In genomic region chr2:68650645-68651044, GRCh38 we compare ENCODE assay signal across 17 cellular contexts. TPM values are rescaled to one million over a fixed set of nuclear protein-coding genes. Genes with fewer than 3 reads are reported as not detected.
DNase-seq lines count a peak whose midpoint lies in the region; ATAC-seq and TF ChIP-seq lines count a peak whose summit lies in the region.
"Had no signal": no experiment of that assay in that cellular context is flagged by ENCODE, and none has a peak within 500 bp of the region (broad histone marks: within the 10 kb centered on the region; RNA-seq: fewer than 3 reads in every experiment).

No MANE protein-coding gene starts in this region.

- DNase-seq in stimulated activated naive CD8-positive, alpha-beta T cell treated with anti-CD3 and anti-CD28 coated beads, Interleukin-15, amount 100 ng/mL, for 72 hours = no peak
- no peak for DNase-seq in activated naive CD8-positive, alpha-beta T cell treated with anti-CD3 and anti-CD28 coated beads, Interleukin-2, amount 10 ng/mL, durations not matched to agents 7 days and 5 days
- DNase-seq in endothelial cell (ENCODE audit: low spot score) (no peak), NCI-H774 (lab: John Stamatoyannopoulos, UW) (no peak), islet precursor cell (no peak)
- DNase-seq: C1 segment of cervical spinal cord; Calu3; CD4-positive, alpha-beta memory T cell; COR-L47; DMS53; DMS79 treated with DMSO at 0.1 percent for 48 hours; GF-D8; GOT3; HFFc6 had no signal

- H3K27me3 Mint-ChIP-seq in stimulated activated naive CD8-positive, alpha-beta T cell treated with anti-CD3 and anti-CD28 coated beads, Interleukin-15, Interleukin-2, amounts not matched to agents 100 ng/mL and 50 ng/mL, for 24 hours = peaks cover 39% of the 10 kb centered on the region
- H3K27me3 Mint-ChIP-seq in stimulated activated naive CD8-positive, alpha-beta T cell treated with anti-CD3 and anti-CD28 coated beads, Interleukin-15, amount 100 ng/mL, for 72 hours = peaks cover 43% of the 10 kb centered on the region
- peaks cover 38% of the 10 kb centered on the region for H3K27me3 Mint-ChIP-seq in activated naive CD8-positive, alpha-beta T cell treated with anti-CD3 and anti-CD28 coated beads, Interleukin-2, amount 10 ng/mL, durations not matched to agents 7 days and 5 days
- peaks cover 5% of the 10 kb centered on the region for H3K27me3 Mint-ChIP-seq in endothelial cell (ENCODE audit: unreplicated experiment)

- H3K4me3 Mint-ChIP-seq in stimulated activated naive CD8-positive, alpha-beta T cell treated with anti-CD3 and anti-CD28 coated beads, Interleukin-15, Interleukin-2, amounts not matched to agents 100 ng/mL and 50 ng/mL, for 24 hours = no peak overlapping the region
- H3K4me3 Mint-ChIP-seq in stimulated activated naive CD8-positive, alpha-beta T cell treated with anti-CD3 and anti-CD28 coated beads, Interleukin-15, amount 100 ng/mL, for 72 hours = peak overlapping the region in 1 of 2 donors; percentile 3
- H3K4me3 Mint-ChIP-seq in activated naive CD8-positive, alpha-beta T cell treated with anti-CD3 and anti-CD28 coated beads, Interleukin-2, amount 10 ng/mL, durations not matched to agents 7 days and 5 days = peak overlapping the region; percentile 17
- H3K4me3 Mint-ChIP-seq in endothelial cell (ENCODE audit: unreplicated experiment) = no peak overlapping the region
- H3K4me3 Mint-ChIP-seq: HFFc6 had no signal

- H3K27ac Mint-ChIP-seq in stimulated activated naive CD8-positive, alpha-beta T cell treated with anti-CD3 and anti-CD28 coated beads, Interleukin-15, Interleukin-2, amounts not matched to agents 100 ng/mL and 50 ng/mL, for 24 hours = peak overlapping the region; percentile 63
- no peak overlapping the region for H3K27ac Mint-ChIP-seq in stimulated activated naive CD8-positive, alpha-beta T cell treated with anti-CD3 and anti-CD28 coated beads, Interleukin-15, amount 100 ng/mL, for 72 hours
- H3K27ac Mint-ChIP-seq in activated naive CD8-positive, alpha-beta T cell treated with anti-CD3 and anti-CD28 coated beads, Interleukin-2, amount 10 ng/mL, durations not matched to agents 7 days and 5 days = peak overlapping the region; percentile 27
- H3K27ac Mint-ChIP-seq in endothelial cell (ENCODE audit: unreplicated experiment) = peak overlapping the region; percentile 1
- H3K27ac Mint-ChIP-seq: HFFc6 had no signal

- H3K36me3 Mint-ChIP-seq in stimulated activated naive CD8-positive, alpha-beta T cell treated with anti-CD3 and anti-CD28 coated beads, Interleukin-15, Interleukin-2, amounts not matched to agents 100 ng/mL and 50 ng/mL, for 24 hours (ENCODE audit: low read depth) = no peaks in the 10 kb centered on the region
- H3K36me3 Mint-ChIP-seq in activated naive CD8-positive, alpha-beta T cell treated with anti-CD3 and anti-CD28 coated beads, Interleukin-2, amount 10 ng/mL, durations not matched to agents 7 days and 5 days = peaks cover 4% of the 10 kb centered on the region
- no peaks in the 10 kb centered on the region for H3K36me3 Mint-ChIP-seq in endothelial cell (ENCODE audit: low read depth, unreplicated experiment)
- H3K36me3 Mint-ChIP-seq: CD4-positive, alpha-beta memory T cell had no signal

- no peaks in the 10 kb centered on the region for H3K9me3 Mint-ChIP-seq in stimulated activated naive CD8-positive, alpha-beta T cell treated with anti-CD3 and anti-CD28 coated beads, Interleukin-15, Interleukin-2, amounts not matched to agents 100 ng/mL and 50 ng/mL, for 24 hours
- no peaks in the 10 kb centered on the region for H3K9me3 Mint-ChIP-seq in stimulated activated naive CD8-positive, alpha-beta T cell treated with anti-CD3 and anti-CD28 coated beads, Interleukin-15, amount 100 ng/mL, for 72 hours
- H3K9me3 Mint-ChIP-seq in activated naive CD8-positive, alpha-beta T cell treated with anti-CD3 and anti-CD28 coated beads, Interleukin-2, amount 10 ng/mL, durations not matched to agents 7 days and 5 days = no peaks in the 10 kb centered on the region
- H3K9me3 Mint-ChIP-seq in endothelial cell (ENCODE audit: unreplicated experiment) = no peaks in the 10 kb centered on the region
- H3K9me3 Mint-ChIP-seq: CD4-positive, alpha-beta memory T cell; HFFc6 had no signal

- peaks cover 61% of the 10 kb centered on the region for H3K4me1 Mint-ChIP-seq in stimulated activated naive CD8-positive, alpha-beta T cell treated with anti-CD3 and anti-CD28 coated beads, Interleukin-15, Interleukin-2, amounts not matched to agents 100 ng/mL and 50 ng/mL, for 24 hours (ENCODE audit: low read depth)
- H3K4me1 Mint-ChIP-seq in stimulated activated naive CD8-positive, alpha-beta T cell treated with anti-CD3 and anti-CD28 coated beads, Interleukin-15, amount 100 ng/mL, for 72 hours = peaks cover 68% of the 10 kb centered on the region
- H3K4me1 Mint-ChIP-seq in activated naive CD8-positive, alpha-beta T cell treated with anti-CD3 and anti-CD28 coated beads, Interleukin-2, amount 10 ng/mL, durations not matched to agents 7 days and 5 days = peaks cover 46% of the 10 kb centered on the region
- peaks cover 22% of the 10 kb centered on the region for H3K4me1 Mint-ChIP-seq in endothelial cell (ENCODE audit: unreplicated experiment)

- ATAC-seq in stimulated activated naive CD8-positive, alpha-beta T cell treated with anti-CD3 and anti-CD28 coated beads, Interleukin-15, amount 100 ng/mL, for 72 hours = no peak
- ATAC-seq in activated naive CD8-positive, alpha-beta T cell treated with anti-CD3 and anti-CD28 coated beads, Interleukin-2, amount 10 ng/mL, durations not matched to agents 7 days and 5 days (ENCODE audit: low read depth) = no peak

- TF ChIP-seq CTCF in endothelial cell (IDR thresholded peaks at IDR 0.05; ENCODE audit: unreplicated experiment) = no peak

- POLR2A ChIA-PET in activated naive CD8-positive, alpha-beta T cell treated with anti-CD3 and anti-CD28 coated beads, Interleukin-2, amount 10 ng/mL, durations not matched to agents 7 days and 5 days (lab: Charles Lee) = interaction anchor here (0.8 kb wide), 1 partner anchor 184 kb away, joined by 3 read pairs; the partner anchor contains the start of gene FBXO48

RNA-seq across cellular contexts. Expression of gene PROKR1, which starts 7.3 kb away (rescaled TPM):
- not detected for total RNA-seq in activated naive CD8-positive, alpha-beta T cell treated with anti-CD3 and anti-CD28 coated beads, Interleukin-2, amount 10 ng/mL, durations not matched to agents 7 days and 5 days
- total RNA-seq in endothelial cell (ENCODE audit: unreplicated experiment) = 0.38 TPM
- total RNA-seq: A172; Calu3; CD4-positive, alpha-beta memory T cell; G401; HFFc6 had no signal

Comparison
In these comparisons a context has a peak if more than half of its experiments do, and no peak if none do; other contexts are left out.
1. H3K27ac Mint-ChIP-seq: peak in stimulated activated naive CD8-positive, alpha-beta T cell treated with anti-CD3 and anti-CD28 coated beads, Interleukin-15, Interleukin-2, amounts not matched to agents 100 ng/mL and 50 ng/mL, for 24 hours (single experiment), activated naive CD8-positive, alpha-beta T cell treated with anti-CD3 and anti-CD28 coated beads, Interleukin-2, amount 10 ng/mL, durations not matched to agents 7 days and 5 days (single experiment) and endothelial cell (single experiment); none in stimulated activated naive CD8-positive, alpha-beta T cell treated with anti-CD3 and anti-CD28 coated beads, Interleukin-15, amount 100 ng/mL, for 72 hours (0 of 2).